Comparison of ENCODE assay signal across 18 cellular contexts in the genomic region with DNA sequence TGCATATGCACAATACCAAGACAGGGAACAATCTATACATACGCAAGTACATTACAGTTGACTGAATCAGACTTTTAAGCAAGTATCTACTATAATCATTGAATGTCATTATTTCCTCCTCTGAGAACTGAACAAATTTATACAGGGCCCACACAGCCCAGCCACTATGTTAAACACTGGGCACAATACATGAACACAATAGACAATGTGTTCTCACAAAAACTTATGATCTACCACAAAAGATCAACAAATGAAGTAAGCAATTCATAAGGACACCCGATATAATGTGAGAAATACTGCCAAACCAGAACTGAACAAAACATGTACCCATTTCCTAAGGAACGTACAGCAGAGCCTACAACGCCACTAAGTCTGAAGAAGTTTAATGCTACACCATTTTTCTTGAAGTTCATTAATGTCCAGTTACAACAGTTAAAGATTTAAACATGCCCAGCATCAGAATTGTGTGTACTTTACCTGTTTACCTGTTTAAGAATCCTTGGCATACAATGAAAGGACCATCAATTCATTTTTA. TPM values are rescaled to one million over a fixed set of nuclear protein-coding genes. Genes with fewer than 3 reads are reported as not detected.
DNase-seq lines count a peak whose midpoint lies in the region; ATAC-seq and TF ChIP-seq lines count a peak whose summit lies in the region.
"Had no signal": no experiment of that assay in that cellular context is flagged by ENCODE, and none has a peak within 500 bp of the region (broad histone marks: within the 10 kb centered on the region; RNA-seq: fewer than 3 reads in every experiment).

No MANE protein-coding gene starts in this region.

- intact Hi-C loops in psoas muscle (cut with DNase I) (no loop called here), lower leg skin (cut with DNase I; ENCODE audit: low total_unique reads) (no loop called here)

- WGBS in psoas muscle, 3 donors = 93 to 95% (median 94%) methylated on average over 4 of the region's 4 CpGs
- 86 to 93% methylated on average over 4 of the region's 4 CpGs for WGBS in lower leg skin, 2 donors

- H3K9me3 Mint-ChIP-seq in GM23338 = no peaks in the 10 kb centered on the region
- H3K9me3 Mint-ChIP-seq: CD8-positive, alpha-beta T cell had no signal

- H3K4me1 ChIP-seq in GM23338 (ENCODE audit: insufficient read depth) = peaks cover 10% of the 10 kb centered on the region
- no peaks in the 10 kb centered on the region for H3K4me1 ChIP-seq in psoas muscle
- H3K4me1 ChIP-seq: BE2C had no signal

- H3K36me3 Mint-ChIP-seq in GM23338 (ENCODE audit: low read depth) = no peaks in the 10 kb centered on the region; the same call in 2 of the 3 replicates
- H3K36me3 Mint-ChIP-seq: CD8-positive, alpha-beta T cell had no signal

- H3F3A ChIP-seq in GM23338 (replicated peaks; ENCODE audit: low read depth) = no peaks in the 10 kb centered on the region

- no peaks in the 10 kb centered on the region for H3K79me2 ChIP-seq in GM23338 (replicated peaks; ENCODE audit: insufficient read depth)

- no peak overlapping the region for H3K4me2 ChIP-seq in GM23338

- H2AFZ ChIP-seq in GM23338 = no peak overlapping the region
- H2AFZ ChIP-seq: GM23248 had no signal

- DNase-seq in GM23338 (ENCODE audit: low spot score) (no peak), globus pallidus (ENCODE audit: low spot score) (peak; percentile 93), putamen (ENCODE audit: low spot score) (peak; percentile 87), psoas muscle (no peak), lower leg skin (ENCODE audit: low spot score in 2 of 2) (no peak)
- DNase-seq: BE2C; CD8-positive, alpha-beta T cell; GF-D8; NCI-H146; NCI-H2081 treated with DMSO at 0.1 percent for 48 hours; NCI-H2227 treated with DMSO at 0.1 percent for 48 hours; NCI-H69; NK-92 treated with Interleukin-12 subunit alpha and Interleukin-12 subunit beta, amount 100 ng/mL, for 24 hours had no signal

- peaks cover 12% of the 10 kb centered on the region for H3K4me1 Mint-ChIP-seq in GM23338

- H3K27me3 Mint-ChIP-seq in GM23338 (ENCODE audit: insufficient read depth, low read depth, poor library complexity) = peaks cover 2% of the 10 kb centered on the region

- H3K27ac ChIP-seq in GM23338 (ENCODE audit: low read depth) = no peak overlapping the region
- H3K27ac ChIP-seq in angular gyrus (ENCODE audit: low read depth, low read length) = peak overlapping the region; percentile 89
- H3K27ac ChIP-seq in psoas muscle = no peak overlapping the region

- no peaks in the 10 kb centered on the region for H3K9me2 ChIP-seq in GM23338 (ENCODE audit: insufficient read depth)

- no peak for TF ChIP-seq CTCF in GM23338 (conservative IDR thresholded peaks at IDR 0.05; ENCODE audit: low read depth in 2 of 2)
- TF ChIP-seq CTCF in psoas muscle (IDR thresholded peaks at IDR 0.05) = no peak
- TF ChIP-seq CTCF in lower leg skin (IDR thresholded peaks at IDR 0.05) = no peak

- peak overlapping the region; percentile 29; the same call in 1 of the 2 replicates for H3K27ac Mint-ChIP-seq in GM23338
- H3K27ac Mint-ChIP-seq: CD8-positive, alpha-beta T cell had no signal

- no peaks in the 10 kb centered on the region for H4K20me1 ChIP-seq in GM23338 (replicated peaks; ENCODE audit: insufficient read depth)

- H3K27me3 ChIP-seq in GM23338 (ENCODE audit: insufficient read depth) (no peaks in the 10 kb centered on the region), psoas muscle (ENCODE audit: insufficient read depth in 3 of 3, low read length in 2 of 3) (no peaks in the 10 kb centered on the region)
- H3K27me3 ChIP-seq: BE2C had no signal

- H3K4me3 Mint-ChIP-seq in GM23338 = no peak overlapping the region
- H3K4me3 Mint-ChIP-seq: CD8-positive, alpha-beta T cell had no signal

- H3K9me3 ChIP-seq in psoas muscle = no peaks in the 10 kb centered on the region
- H3K9me3 ChIP-seq: BE2C had no signal

- H3K36me3 ChIP-seq in GM23338 (ENCODE audit: insufficient read depth) (no peaks in the 10 kb centered on the region), psoas muscle (ENCODE audit: insufficient read depth in 1 of 2, low read depth in 1 of 2) (no peaks in the 10 kb centered on the region)
- H3K36me3 ChIP-seq: BE2C had no signal

- ATAC-seq in GM23338 (no peak), psoas muscle (no peak), GM18868 (IDR thresholded peaks at IDR 0.05; ENCODE audit: unreplicated experiment) (no peak)
- ATAC-seq: CD8-positive, alpha-beta T cell; K562; Right ventricle myocardium inferior had no signal

- H3K4me3 ChIP-seq in GM23338 (no peak overlapping the region), psoas muscle (no peak overlapping the region), lower leg skin (ENCODE audit: low read depth, poor library complexity, severe bottlenecking) (no peak overlapping the region)
- H3K4me3 ChIP-seq: K562 had no signal

- TF ChIP-seq POLR2A in lower leg skin (IDR thresholded peaks at IDR 0.05) = no peak

TF ChIP-seq in GM23338, 12 proteins besides CTCF, POLR2A, EP300 and RAD21 (continues in another document):
- TF ChIP-seq NANOG (IDR thresholded peaks at IDR 0.05; ENCODE audit: borderline replicate concordance) (no peak), POLR2AphosphoS5 (IDR thresholded peaks at IDR 0.05; ENCODE audit: low read depth) (no peak), EZH2phosphoT487 (IDR thresholded peaks at IDR 0.05; ENCODE audit: unreplicated experiment) (no peak), EZH2 (IDR thresholded peaks at IDR 0.05; ENCODE audit: low read depth, unreplicated experiment) (no peak), CREB1 (CRISPR knock-in tag; IDR thresholded peaks at IDR 0.05; ENCODE audit: low read depth) (no peak), STAT1 (IDR thresholded peaks at IDR 0.05; ENCODE audit: unreplicated experiment) (no peak), ZNF331 (CRISPR knock-in tag; IDR thresholded peaks at IDR 0.05; ENCODE audit: low read depth) (no peak), ETS1 (IDR thresholded peaks at IDR 0.05) (no peak), ZNF114 (CRISPR knock-in tag; IDR thresholded peaks at IDR 0.05) (no peak)
- TF ChIP-seq, protein P1, sequence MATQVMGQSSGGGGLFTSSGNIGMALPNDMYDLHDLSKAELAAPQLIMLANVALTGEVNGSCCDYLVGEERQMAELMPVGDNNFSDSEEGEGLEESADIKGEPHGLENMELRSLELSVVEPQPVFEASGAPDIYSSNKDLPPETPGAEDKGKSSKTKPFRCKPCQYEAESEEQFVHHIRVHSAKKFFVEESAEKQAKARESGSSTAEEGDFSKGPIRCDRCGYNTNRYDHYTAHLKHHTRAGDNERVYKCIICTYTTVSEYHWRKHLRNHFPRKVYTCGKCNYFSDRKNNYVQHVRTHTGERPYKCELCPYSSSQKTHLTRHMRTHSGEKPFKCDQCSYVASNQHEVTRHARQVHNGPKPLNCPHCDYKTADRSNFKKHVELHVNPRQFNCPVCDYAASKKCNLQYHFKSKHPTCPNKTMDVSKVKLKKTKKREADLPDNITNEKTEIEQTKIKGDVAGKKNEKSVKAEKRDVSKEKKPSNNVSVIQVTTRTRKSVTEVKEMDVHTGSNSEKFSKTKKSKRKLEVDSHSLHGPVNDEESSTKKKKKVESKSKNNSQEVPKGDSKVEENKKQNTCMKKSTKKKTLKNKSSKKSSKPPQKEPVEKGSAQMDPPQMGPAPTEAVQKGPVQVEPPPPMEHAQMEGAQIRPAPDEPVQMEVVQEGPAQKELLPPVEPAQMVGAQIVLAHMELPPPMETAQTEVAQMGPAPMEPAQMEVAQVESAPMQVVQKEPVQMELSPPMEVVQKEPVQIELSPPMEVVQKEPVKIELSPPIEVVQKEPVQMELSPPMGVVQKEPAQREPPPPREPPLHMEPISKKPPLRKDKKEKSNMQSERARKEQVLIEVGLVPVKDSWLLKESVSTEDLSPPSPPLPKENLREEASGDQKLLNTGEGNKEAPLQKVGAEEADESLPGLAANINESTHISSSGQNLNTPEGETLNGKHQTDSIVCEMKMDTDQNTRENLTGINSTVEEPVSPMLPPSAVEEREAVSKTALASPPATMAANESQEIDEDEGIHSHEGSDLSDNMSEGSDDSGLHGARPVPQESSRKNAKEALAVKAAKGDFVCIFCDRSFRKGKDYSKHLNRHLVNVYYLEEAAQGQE (IDR thresholded peaks at IDR 0.05; ENCODE audit: unreplicated experiment) = no peak

RNA-seq across cellular contexts. Expression of gene SHTN1, which starts 31.5 kb away (rescaled TPM):
- 6.7 and 8.8 TPM in 2 replicates for total RNA-seq in GM23338 (2014; rRNA removed; shearing (Covaris generic))
- polyA plus RNA-seq in GM23338 (2016; fragmentation: Nextera tagmentation; extraction: Ambion mirVana) (6.7 and 8.0 TPM in 2 replicates), psoas muscle (under 1 TPM; 0.17 to 0.35 (median 0.26) TPM)
- total RNA-seq in psoas muscle (1 to 10 TPM in 2 of 4 donors, under 1 TPM in 2; 0.78 to 3.2 (median 1.1) TPM), lower leg skin (10 to 100 TPM; 13.7 to 23.1 (median 16.8) TPM)
- total RNA-seq: CD8-positive, alpha-beta T cell had no signal

Comparison
In these comparisons a context has a peak if more than half of its experiments do, and no peak if none do; other contexts are left out.
1. DNase-seq: peak in globus pallidus (single experiment) and putamen (single experiment); none in GM23338 (single experiment), psoas muscle (0 of 2) and lower leg skin (0 of 2).